ENCODE assay signal across 16 cellular contexts in genomic region chr6:158018370-158018771, GRCh38. TPM values are rescaled to one million over a fixed set of nuclear protein-coding genes. Genes with fewer than 3 reads are reported as not detected.
DNase-seq lines count a peak whose midpoint lies in the region; ATAC-seq, FAIRE-seq and TF ChIP-seq lines count a peak whose summit lies in the region.
"Had no signal": no experiment of that assay in that cellular context is flagged by ENCODE, and none has a peak within 500 bp of the region (broad histone marks: within the 10 kb centered on the region; RNA-seq: fewer than 3 reads in every experiment).

No MANE protein-coding gene starts in this region.

- intact Hi-C loops in left ventricle myocardium inferior (cut with micrococcal nuclease): no loop called here

- H3K4me3 ChIP-seq in SJCRH30 (peak overlapping the region; percentile 52), coronary artery (peak overlapping the region; percentile 15), left ventricle myocardium inferior (peak overlapping the region; percentile 13), stomach smooth muscle (ENCODE audit: low read length in 2 of 2) (peak overlapping the region in 1 of 2 donors; percentile 40)

- H3K27ac ChIP-seq in SJCRH30 (peak overlapping the region; percentile 91), coronary artery (peak overlapping the region; percentile 81 to 88), left ventricle myocardium inferior (replicated peaks) (peak overlapping the region; percentile 62), stomach smooth muscle (ENCODE audit: low read length) (peak overlapping the region; percentile 81)
- H3K27ac ChIP-seq: parathyroid adenoma had no signal

- H3K36me3 ChIP-seq in SJCRH30: peaks cover 12% of the 10 kb centered on the region
- no peaks in the 10 kb centered on the region for H3K36me3 ChIP-seq in left ventricle myocardium inferior
- peaks cover 0 to 6% of the 10 kb centered on the region in 2 donors for H3K36me3 ChIP-seq in stomach smooth muscle (ENCODE audit: control insufficient read depth in 2 of 2, insufficient read depth in 2 of 2, low read length in 2 of 2)

- ATAC-seq in HG02678 (IDR thresholded peaks at IDR 0.05; ENCODE audit: unreplicated experiment) (no peak), GM18520 (IDR thresholded peaks at IDR 0.05; ENCODE audit: unreplicated experiment) (no peak)

- H3K27me3 ChIP-seq in SJCRH30 (no peaks in the 10 kb centered on the region), left ventricle myocardium inferior (ENCODE audit: low read depth) (no peaks in the 10 kb centered on the region), stomach smooth muscle (ENCODE audit: control insufficient read depth in 1 of 2, insufficient read depth in 2 of 2, low read length in 2 of 2) (no peaks in the 10 kb centered on the region)

- H3K9me3 ChIP-seq in SJCRH30 (replicated peaks) (no peaks in the 10 kb centered on the region), left ventricle myocardium inferior (replicated peaks) (no peaks in the 10 kb centered on the region), stomach smooth muscle (ENCODE audit: control insufficient read depth in 2 of 2, low read length in 2 of 2) (no peaks in the 10 kb centered on the region)

- no peak for DNase-seq in SJCRH30
- no peak for DNase-seq in coronary artery (ENCODE audit: low spot score)
- DNase-seq in left ventricle myocardium inferior: peak; percentile 7
- no peak for DNase-seq in urothelium cell line (ENCODE audit: low spot score)
- no peak for DNase-seq in COLO668 (lab: John Stamatoyannopoulos, UW; ENCODE audit: unreplicated experiment)
- DNase-seq: activated CD4-positive, CD25-positive, alpha-beta regulatory T cell; activated CD8-positive, alpha-beta memory T cell treated with anti-CD3 and anti-CD28 coated beads, Interleukin-2, amount 50 U/mL, for 48 hours; activated naive CD8-positive, alpha-beta T cell treated with anti-CD3 and anti-CD28 coated beads, Interleukin-2, amount 10 ng/mL, durations not matched to agents 7 days and 5 days; CD4-positive, CD25-positive, alpha-beta regulatory T cell; effector memory CD4-positive, alpha-beta T cell; stimulated activated CD4-positive, alpha-beta T cell treated with anti-CD3 and anti-CD28 coated beads, Interleukin-2, amount 100 ng/mL, for 24 hours had no signal

- no peak for FAIRE-seq in urothelium cell line (lab: Jason Lieb, UNC)
- FAIRE-seq: G401.6 had no signal

- H3K4me1 ChIP-seq in SJCRH30 (peaks cover 45% of the 10 kb centered on the region), left ventricle myocardium inferior (peaks cover 23% of the 10 kb centered on the region), stomach smooth muscle (ENCODE audit: control insufficient read depth, insufficient read depth, low read length) (peaks cover 19% of the 10 kb centered on the region)
- H3K4me1 ChIP-seq: parathyroid adenoma had no signal

- no peak for TF ChIP-seq CTCF in coronary artery (IDR thresholded peaks at IDR 0.05)
- TF ChIP-seq CTCF in left ventricle myocardium inferior (IDR thresholded peaks at IDR 0.05; ENCODE audit: borderline replicate concordance): no peak

- no peak overlapping the region for H3K9ac ChIP-seq in stomach smooth muscle (ENCODE audit: low read length in 2 of 2)
- H3K9ac ChIP-seq: parathyroid adenoma had no signal

RNA-seq across cellular contexts. Expression of gene SYNJ2, which starts 36.7 kb away (rescaled TPM):
- total RNA-seq in SJCRH30 (2014; rRNA removed; shearing (Covaris generic)): 32.5 and 33.4 TPM in 2 replicates
- total RNA-seq in left ventricle myocardium inferior: 12.3 TPM
